In the genomic region with DNA sequence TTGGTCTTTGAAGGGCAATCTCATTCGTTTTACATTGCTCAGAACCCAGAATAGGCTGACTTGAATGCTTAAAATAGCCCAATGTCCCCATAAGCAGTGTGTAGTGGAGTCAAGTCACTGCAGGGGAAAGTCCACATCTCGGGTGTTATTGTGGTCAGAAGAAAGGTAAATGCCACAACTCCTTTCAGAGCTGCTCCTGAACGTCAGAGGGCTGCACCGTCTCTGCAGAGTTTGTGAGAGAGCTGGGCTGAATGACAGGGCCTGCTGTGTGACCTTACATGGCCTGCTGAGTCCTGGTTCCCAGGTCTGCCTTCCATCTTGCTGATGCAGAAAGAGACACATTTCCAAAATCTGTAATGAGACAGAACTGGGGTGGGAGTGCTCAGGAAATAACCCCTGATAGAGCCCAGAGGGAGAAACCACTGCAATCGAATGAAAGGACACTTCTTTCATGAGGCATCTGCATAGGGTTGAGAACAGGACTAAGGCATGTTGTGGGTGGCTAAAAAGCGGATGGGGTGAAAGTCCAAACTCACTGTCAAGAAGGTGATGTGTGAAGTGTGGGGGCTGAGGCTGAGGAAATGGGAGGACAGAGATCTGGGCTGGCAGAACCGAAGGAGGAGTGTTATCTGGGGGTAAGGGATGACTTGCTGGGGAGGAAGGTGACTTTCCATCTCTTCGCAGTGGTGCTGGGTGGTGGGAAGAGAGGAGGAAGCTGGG, we compare ENCODE assay signal across 10 cellular contexts. TPM values are rescaled to one million over a fixed set of nuclear protein-coding genes. Genes with fewer than 3 reads are reported as not detected.
A peak's percentile ranks its signal among the peaks of the same experiment; 100 is the strongest.
DNase-seq lines count a peak whose midpoint lies in the region; ATAC-seq and TF ChIP-seq lines count a peak whose summit lies in the region.
"Had no signal": no experiment of that assay in that cellular context is flagged by ENCODE, and none has a peak within 500 bp of the region (broad histone marks: within the 10 kb centered on the region; RNA-seq: fewer than 3 reads in every experiment).

No MANE protein-coding gene starts in this region.

- H3K4me3 Mint-ChIP-seq in naive thymus-derived CD8-positive, alpha-beta T cell = peak overlapping the region in 6 of 10 donors; percentile 2 to 58 (median 22)
- H3K4me3 Mint-ChIP-seq: nephron had no signal

- POLR2A ChIA-PET in naive thymus-derived CD8-positive, alpha-beta T cell (lab: Charles Lee) = no interaction called here

- H3K36me3 Mint-ChIP-seq in naive thymus-derived CD8-positive, alpha-beta T cell = no peaks in the 10 kb centered on the region

- H3K27ac ChIP-seq in coronary artery (no peak overlapping the region), Peyer's patch (no peak overlapping the region)
- H3K27ac ChIP-seq: gastrocnemius medialis had no signal

- no peak for TF ChIP-seq POLR2A in Peyer's patch (IDR thresholded peaks at IDR 0.05)

- no peaks in the 10 kb centered on the region for H3K9me3 Mint-ChIP-seq in naive thymus-derived CD8-positive, alpha-beta T cell
- H3K9me3 Mint-ChIP-seq: nephron had no signal

- H3K27me3 Mint-ChIP-seq in naive thymus-derived CD8-positive, alpha-beta T cell = no peaks in the 10 kb centered on the region

- no peak overlapping the region for H3K4me3 ChIP-seq in coronary artery
- H3K4me3 ChIP-seq in Peyer's patch = no peak overlapping the region
- H3K4me3 ChIP-seq: gastrocnemius medialis had no signal

- H3K36me3 ChIP-seq in Peyer's patch = no peaks in the 10 kb centered on the region
- H3K36me3 ChIP-seq: gastrocnemius medialis had no signal

- ATAC-seq in GM18870 (IDR thresholded peaks at IDR 0.05; ENCODE audit: unreplicated experiment) (peak; percentile 61), GM21619 (IDR thresholded peaks at IDR 0.05; ENCODE audit: unreplicated experiment) (peak; percentile 79), HG03442 (IDR thresholded peaks at IDR 0.05; ENCODE audit: unreplicated experiment) (peak; percentile 83)
- peak; percentile 18 to 58 for ATAC-seq in naive thymus-derived CD8-positive, alpha-beta T cell

- peak in 2 of 10 donors; percentile 18 to 20 for DNase-seq in naive thymus-derived CD8-positive, alpha-beta T cell
- no peak for DNase-seq in coronary artery (ENCODE audit: low spot score)
- no peak for DNase-seq in Peyer's patch
- no peak for DNase-seq in iPS-NIHi7 (ENCODE audit: extremely low spot score)
- DNase-seq: gastrocnemius medialis, SW 1271 had no signal

- peaks cover 51 to 85% (median 71%) of the 10 kb centered on the region in 4 donors for H3K4me1 Mint-ChIP-seq in naive thymus-derived CD8-positive, alpha-beta T cell

- H3K9me3 ChIP-seq in Peyer's patch = no peaks in the 10 kb centered on the region
- H3K9me3 ChIP-seq: gastrocnemius medialis had no signal

- peak overlapping the region; percentile 1 to 80 (median 58) for H3K27ac Mint-ChIP-seq in naive thymus-derived CD8-positive, alpha-beta T cell
- H3K27ac Mint-ChIP-seq: nephron had no signal

- H3K27me3 ChIP-seq in Peyer's patch = no peaks in the 10 kb centered on the region
- H3K27me3 ChIP-seq: gastrocnemius medialis had no signal

- TF ChIP-seq CTCF in coronary artery (IDR thresholded peaks at IDR 0.05) (no peak), Peyer's patch (IDR thresholded peaks at IDR 0.05) (no peak)

- peaks cover 0 to 7% (median 0%) of the 10 kb centered on the region in 4 donors for H3K4me1 ChIP-seq in Peyer's patch

RNA-seq across cellular contexts. Expression of gene XCL2, which starts 33.8 kb away (rescaled TPM):
- not detected for total RNA-seq in naive thymus-derived CD8-positive, alpha-beta T cell
- polyA plus RNA-seq in naive thymus-derived CD8-positive, alpha-beta T cell = 100 to 1,000 TPM in 1 of 3 donors, 1 to 10 TPM in 1, under 1 TPM in 1; 0.39 to 136 (median 1.9) TPM
- 1 to 10 TPM in 1 of 4 donors, not detected in 3; 4.6 TPM for total RNA-seq in Peyer's patch
